ENCODE assay signal across 23 cellular contexts in genomic region chr13:98925949-98926348, GRCh38.
"Had no signal": no experiment of that assay in that cellular context is flagged by ENCODE, and none has a peak within 500 bp of the region (broad histone marks: within the 10 kb centered on the region; RNA-seq: fewer than 3 reads in every experiment).

No MANE protein-coding gene starts in this region.

- DNase-seq: activated B cell treated with CpG ODN at 0.5 μM for 24 hours; activated CD4-positive, alpha-beta memory T cell treated with anti-CD3 and anti-CD28 coated beads for 36 hours; activated CD4-positive, alpha-beta T cell treated with anti-CD3 and anti-CD28 coated beads for 1 hour; activated CD4-positive, alpha-beta T cell treated with anti-CD3 and anti-CD28 coated beads, Interleukin-2, amount 10 ng/mL, durations not matched to agents 7 days and 5 days; activated CD8-positive, alpha-beta memory T cell treated with anti-CD3 and anti-CD28 coated beads for 24 hours; activated gamma-delta T cell; activated naive CD4-positive, alpha-beta T cell treated with anti-CD3 and anti-CD28 coated beads for 36 hours; activated T-cell treated with anti-CD3 and anti-CD28 coated beads for 4 hours; activated T-cell treated with anti-CD3 and anti-CD28 coated beads, Interleukin-2, amount 50 U/mL, for 48 hours; KG1; NCI-H1048; NCI-H146; NCI-H187 treated with DMSO at 0.1 percent for 48 hours; NCI-H2081 treated with DMSO at 0.1 percent for 48 hours; NCI-H2171 treated with DMSO at 0.1 percent for 48 hours; NCI-H226; NCI-H510A; NCI-H526 treated with DMSO at 0.1 percent for 48 hours; NCI-H82; SHP77 treated with DMSO at 0.1 percent for 48 hours; T-helper 17 cell; T-helper 9 cell had no signal

- ATAC-seq: activated T-helper 17 cell treated with anti-CD3 and anti-CD28 coated beads, Interleukin-2, amount 50 U/mL, for 72 hours; T-helper 17 cell had no signal
